ENCODE assay signal across 8 cellular contexts in genomic region chr12:101670007-101670671, GRCh38. TPM values are rescaled to one million over a fixed set of nuclear protein-coding genes. Genes with fewer than 3 reads are reported as not detected.
DNase-seq lines count a peak whose midpoint lies in the region; ATAC-seq and TF ChIP-seq lines count a peak whose summit lies in the region.

No MANE protein-coding gene starts in this region.

- H3K9me3 ChIP-seq in left ventricle myocardium inferior (replicated peaks) (no peaks in the 10 kb centered on the region), spleen (no peaks in the 10 kb centered on the region)

- TF ChIP-seq CTCF in NB4 (IDR thresholded peaks at IDR 0.05; ENCODE audit: low read depth, low read length) = peak; percentile 83
- TF ChIP-seq CTCF in left ventricle myocardium inferior (IDR thresholded peaks at IDR 0.05; ENCODE audit: borderline replicate concordance) = peak; percentile 68
- peak in 10 of 11 experiments; percentile 25 to 77 (median 60) for TF ChIP-seq CTCF in spleen (IDR thresholded peaks at IDR 0.05 in 8 of 11, conservative IDR thresholded peaks at IDR 0.05 in 3 of 11)

- DNase-seq in activated CD4-positive, alpha-beta T cell treated with anti-CD3 and anti-CD28 coated beads for 36 hours = peak; percentile 64
- DNase-seq in activated CD4-positive, alpha-beta T cell treated with anti-CD3 and anti-CD28 coated beads for 1 hour = no peak
- DNase-seq in NB4 (ENCODE audit: low read depth) = peak; percentile 85
- DNase-seq in activated naive CD4-positive, alpha-beta T cell treated with anti-CD3 and anti-CD28 coated beads, Interleukin-2, amount 50 U/mL, for 16 hours = peak; percentile 16
- DNase-seq in left ventricle myocardium inferior = no peak
- DNase-seq in spleen = no peak

- CTCF ChIA-PET in activated CD4-positive, alpha-beta T cell treated with anti-CD3 and anti-CD28 coated beads for 36 hours (lab: Charles Lee) = interaction anchor here (1.3 kb wide), 1 partner anchor 154 kb away, joined by 4 read pairs; no protein-coding TSS in a partner anchor

- H3K27ac Mint-ChIP-seq in activated CD4-positive, alpha-beta T cell treated with anti-CD3 and anti-CD28 coated beads for 36 hours = no peak overlapping the region

- TF ChIP-seq POLR2A in NB4 (IDR thresholded peaks at IDR 0.05; ENCODE audit: extremely low read depth, insufficient read length) (no peak), spleen (IDR thresholded peaks at IDR 0.05) (no peak)

- peaks cover 21% of the 10 kb centered on the region for H3K27me3 ChIP-seq in left ventricle myocardium inferior (ENCODE audit: low read depth)
- no peaks in the 10 kb centered on the region for H3K27me3 ChIP-seq in spleen (replicated peaks in 1 of 7)

- H3K4me1 ChIP-seq in left ventricle myocardium inferior (peaks cover 8% of the 10 kb centered on the region), spleen (peaks cover 3 to 35% (median 29%) of the 10 kb centered on the region in 6 donors)

- H3K9me3 Mint-ChIP-seq in activated CD4-positive, alpha-beta T cell treated with anti-CD3 and anti-CD28 coated beads for 36 hours (ENCODE audit: low read depth) = no peaks in the 10 kb centered on the region

- peaks cover 5% of the 10 kb centered on the region for H3K27me3 Mint-ChIP-seq in activated CD4-positive, alpha-beta T cell treated with anti-CD3 and anti-CD28 coated beads for 36 hours

- H3K36me3 Mint-ChIP-seq in activated CD4-positive, alpha-beta T cell treated with anti-CD3 and anti-CD28 coated beads for 36 hours (ENCODE audit: low read depth) = no peaks in the 10 kb centered on the region

- ATAC-seq in activated CD4-positive, alpha-beta T cell treated with anti-CD3 and anti-CD28 coated beads for 36 hours = peak; percentile 73
- ATAC-seq in GM19324 (IDR thresholded peaks at IDR 0.05; ENCODE audit: low FRiP score, unreplicated experiment) = no peak
- ATAC-seq in HG03097 (IDR thresholded peaks at IDR 0.05; ENCODE audit: low FRiP score, unreplicated experiment) = no peak

- intact Hi-C loops in activated CD4-positive, alpha-beta T cell treated with anti-CD3 and anti-CD28 coated beads for 36 hours (cut with DNase I, micrococcal nuclease) = loop anchor here in 1 of 2 experiments (1.0 kb wide), 1 partner anchor 89 kb away; no protein-coding TSS in a partner anchor
- intact Hi-C loops in left ventricle myocardium inferior (cut with micrococcal nuclease) = no loop called here
- intact Hi-C loops in spleen (cut with DNase I; ENCODE audit: low total_unique reads) = no loop called here

- no peaks in the 10 kb centered on the region for H3K36me3 ChIP-seq in left ventricle myocardium inferior
- H3K36me3 ChIP-seq in spleen = no peaks in the 10 kb centered on the region

- POLR2A ChIA-PET in activated CD4-positive, alpha-beta T cell treated with anti-CD3 and anti-CD28 coated beads for 36 hours (lab: Charles Lee) = no interaction called here

- no peak overlapping the region for H3K4me3 Mint-ChIP-seq in activated CD4-positive, alpha-beta T cell treated with anti-CD3 and anti-CD28 coated beads for 36 hours

- H3K27ac ChIP-seq in left ventricle myocardium inferior (replicated peaks) = no peak overlapping the region
- peak overlapping the region in 5 of 8 donors; percentile 39 to 91 (median 84) for H3K27ac ChIP-seq in spleen

- H3K4me3 ChIP-seq in NB4 (ENCODE audit: low read depth, low read length) = no peak overlapping the region
- H3K4me3 ChIP-seq in left ventricle myocardium inferior = no peak overlapping the region
- H3K4me3 ChIP-seq in spleen = peak overlapping the region in 1 of 8 donors; percentile 5

- peaks cover 20% of the 10 kb centered on the region for H3K4me1 Mint-ChIP-seq in activated CD4-positive, alpha-beta T cell treated with anti-CD3 and anti-CD28 coated beads for 36 hours

- WGBS in spleen, 5 donors = 42 to 59% (median 55%) methylated on average over 6 of the region's 6 CpGs

RNA-seq across cellular contexts. Expression of gene CHPT1, which starts 27.3 kb away (rescaled TPM):
- 10 to 100 TPM; 12.2 to 15.2 TPM for total RNA-seq in activated CD4-positive, alpha-beta T cell treated with anti-CD3 and anti-CD28 coated beads for 36 hours
- total RNA-seq in left ventricle myocardium inferior (132 TPM), spleen (100 to 1,000 TPM in 2 of 7 donors, 10 to 100 TPM in 5; 42.4 to 115 (median 47.8) TPM)
- 10 to 100 TPM; 26.8 to 34.3 (median 30.4) TPM for polyA plus RNA-seq in spleen

Comparison
In these comparisons a context has a peak if more than half of its experiments do, and no peak if none do; other contexts are left out.
1. DNase-seq: peak in activated CD4-positive, alpha-beta T cell treated with anti-CD3 and anti-CD28 coated beads for 36 hours (single experiment), NB4 (single experiment) and activated naive CD4-positive, alpha-beta T cell treated with anti-CD3 and anti-CD28 coated beads, Interleukin-2, amount 50 U/mL, for 16 hours (single experiment); none in activated CD4-positive, alpha-beta T cell treated with anti-CD3 and anti-CD28 coated beads for 1 hour (single experiment), left ventricle myocardium inferior (single experiment) and spleen (single experiment).
2. Peak in every context shown above with its lines, with median percentiles within 50 percentile points of each other: CTCF ChIP-seq.